Comparison of ENCODE assay signal across 24 cellular contexts in the genomic region with DNA sequence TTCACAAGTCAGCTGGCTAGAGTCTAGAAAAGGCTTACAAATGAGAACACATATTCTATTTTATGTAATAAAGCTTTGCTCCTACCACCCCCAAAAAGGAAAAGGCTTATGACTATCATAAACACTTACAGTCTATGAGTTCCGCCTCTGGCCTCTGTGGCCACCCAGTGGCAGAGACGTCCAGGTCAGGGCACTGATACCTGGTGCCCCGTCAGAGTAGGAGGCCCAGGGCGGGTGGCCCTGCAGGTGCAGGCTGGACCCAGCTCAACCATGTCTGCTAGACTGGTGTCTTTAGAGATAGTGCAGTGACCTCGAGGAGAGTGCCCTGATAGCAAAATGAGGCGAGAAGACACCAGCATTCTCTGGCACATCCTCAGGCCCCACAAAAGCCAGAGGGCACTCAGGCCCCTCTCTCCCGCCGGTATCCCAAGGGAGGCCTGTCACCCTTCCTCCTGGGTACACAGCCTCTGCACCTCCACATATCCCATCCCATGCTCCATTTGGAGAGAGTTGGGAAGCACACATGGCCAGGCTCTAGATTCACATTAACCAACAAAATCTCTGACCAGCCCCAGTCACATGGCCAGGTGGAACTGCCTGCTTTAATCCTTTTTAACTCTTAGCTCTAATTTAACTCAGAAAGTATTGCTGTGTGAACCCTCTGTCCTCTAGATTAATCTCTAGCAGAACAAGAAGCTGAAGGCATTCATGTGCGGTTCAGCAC. TPM values are rescaled to one million over a fixed set of nuclear protein-coding genes. Genes with fewer than 3 reads are reported as not detected.
A peak's percentile ranks its signal among the peaks of the same experiment; 100 is the strongest.
DNase-seq lines count a peak whose midpoint lies in the region; ATAC-seq and TF ChIP-seq lines count a peak whose summit lies in the region.
"Had no signal": no experiment of that assay in that cellular context is flagged by ENCODE, and none has a peak within 500 bp of the region (broad histone marks: within the 10 kb centered on the region; RNA-seq: fewer than 3 reads in every experiment).

No MANE protein-coding gene starts in this region.

- POLR2A ChIA-PET in activated naive CD8-positive, alpha-beta T cell treated with anti-CD3 and anti-CD28 coated beads, Interleukin-2, amount 10 ng/mL, durations not matched to agents 7 days and 5 days (lab: Charles Lee): no interaction called here

- ATAC-seq in activated naive CD8-positive, alpha-beta T cell treated with anti-CD3 and anti-CD28 coated beads, Interleukin-2, amount 10 ng/mL, durations not matched to agents 7 days and 5 days (ENCODE audit: low read depth): no peak
- no peak for ATAC-seq in activated naive CD8-positive, alpha-beta T cell treated with anti-CD3 and anti-CD28 coated beads, Interleukin-2, amount 50 U/mL, for 24 hours
- ATAC-seq in naive B cell (ENCODE audit: low read depth in 2 of 2) (no peak), GM18870 (IDR thresholded peaks at IDR 0.05; ENCODE audit: unreplicated experiment) (no peak), GM21576 (IDR thresholded peaks at IDR 0.05; ENCODE audit: unreplicated experiment) (no peak)
- ATAC-seq: GM23338 had no signal

- TF ChIP-seq CTCF in lower leg skin (IDR thresholded peaks at IDR 0.05): no peak

- H3K36me3 Mint-ChIP-seq in activated naive CD8-positive, alpha-beta T cell treated with anti-CD3 and anti-CD28 coated beads, Interleukin-2, amount 10 ng/mL, durations not matched to agents 7 days and 5 days: peaks cover 7% of the 10 kb centered on the region
- H3K36me3 Mint-ChIP-seq in activated naive CD8-positive, alpha-beta T cell treated with anti-CD3 and anti-CD28 coated beads, Interleukin-2, amount 50 U/mL, for 24 hours (ENCODE audit: low read depth): peaks cover 9% of the 10 kb centered on the region
- H3K36me3 Mint-ChIP-seq in naive B cell: peaks cover 0 to 8% of the 10 kb centered on the region in 2 donors

- no peak for DNase-seq in activated naive CD8-positive, alpha-beta T cell treated with anti-CD3 and anti-CD28 coated beads, Interleukin-2, amount 10 ng/mL, durations not matched to agents 7 days and 5 days
- no peak for DNase-seq in activated naive CD8-positive, alpha-beta T cell treated with anti-CD3 and anti-CD28 coated beads, Interleukin-2, amount 50 U/mL, for 24 hours
- no peak for DNase-seq in caudate nucleus (lab: John Stamatoyannopoulos, UW)
- DNase-seq in naive B cell: no peak
- DNase-seq in DMS114 treated with DMSO at 0.1 percent for 48 hours (lab: John Stamatoyannopoulos, UW; ENCODE audit: unreplicated experiment): no peak
- DNase-seq in lower leg skin (ENCODE audit: low spot score in 2 of 2): no peak
- DNase-seq: ACHN; Caco-2; CD4-positive, alpha-beta memory T cell; DMS 273 treated with DMSO at 0.1 percent for 48 hours; DND-41; MM.1S; NCI-H1092; NCI-H1436 treated with DMSO at 0.1 percent for 48 hours; NCI-H1930; NCI-H69; PC-9; RPMI8226; SHP77 had no signal

- intact Hi-C loops in lower leg skin (cut with DNase I; ENCODE audit: low total_unique reads): no loop called here

- H3K4me3 ChIP-seq in lower leg skin (ENCODE audit: low read depth, poor library complexity, severe bottlenecking): no peak overlapping the region
- H3K4me3 ChIP-seq: BLaER1 treated with 17β-estradiol and CSF1 and Interleukin-3, amounts not matched to agents 10 nM and 100 nM; GM23338; PC-9 had no signal

- 90 to 92% methylated on average over 9 of the region's 9 CpGs for WGBS in lower leg skin, 2 donors

- no peak overlapping the region for H3K4me3 Mint-ChIP-seq in activated naive CD8-positive, alpha-beta T cell treated with anti-CD3 and anti-CD28 coated beads, Interleukin-2, amount 10 ng/mL, durations not matched to agents 7 days and 5 days
- H3K4me3 Mint-ChIP-seq in activated naive CD8-positive, alpha-beta T cell treated with anti-CD3 and anti-CD28 coated beads, Interleukin-2, amount 50 U/mL, for 24 hours: no peak overlapping the region
- H3K4me3 Mint-ChIP-seq in naive B cell: no peak overlapping the region
- H3K4me3 Mint-ChIP-seq: CD4-positive, alpha-beta memory T cell; GM23338 had no signal

- no peak for TF ChIP-seq POLR2A in lower leg skin (IDR thresholded peaks at IDR 0.05)

- H3K27me3 Mint-ChIP-seq in activated naive CD8-positive, alpha-beta T cell treated with anti-CD3 and anti-CD28 coated beads, Interleukin-2, amount 10 ng/mL, durations not matched to agents 7 days and 5 days: no peaks in the 10 kb centered on the region
- no peaks in the 10 kb centered on the region for H3K27me3 Mint-ChIP-seq in activated naive CD8-positive, alpha-beta T cell treated with anti-CD3 and anti-CD28 coated beads, Interleukin-2, amount 50 U/mL, for 24 hours
- H3K27me3 Mint-ChIP-seq in naive B cell: no peaks in the 10 kb centered on the region
- H3K27me3 Mint-ChIP-seq: CD4-positive, alpha-beta memory T cell had no signal

- H3K4me1 Mint-ChIP-seq in activated naive CD8-positive, alpha-beta T cell treated with anti-CD3 and anti-CD28 coated beads, Interleukin-2, amount 10 ng/mL, durations not matched to agents 7 days and 5 days: peaks cover 1% of the 10 kb centered on the region
- peaks cover 22% of the 10 kb centered on the region for H3K4me1 Mint-ChIP-seq in activated naive CD8-positive, alpha-beta T cell treated with anti-CD3 and anti-CD28 coated beads, Interleukin-2, amount 50 U/mL, for 24 hours
- H3K4me1 Mint-ChIP-seq in naive B cell: peaks cover 31 to 51% (median 39%) of the 10 kb centered on the region in 3 donors
- H3K4me1 Mint-ChIP-seq: GM23338 had no signal

- H3K27ac Mint-ChIP-seq in activated naive CD8-positive, alpha-beta T cell treated with anti-CD3 and anti-CD28 coated beads, Interleukin-2, amount 10 ng/mL, durations not matched to agents 7 days and 5 days: peak overlapping the region; percentile 34
- H3K27ac Mint-ChIP-seq in activated naive CD8-positive, alpha-beta T cell treated with anti-CD3 and anti-CD28 coated beads, Interleukin-2, amount 50 U/mL, for 24 hours: no peak overlapping the region
- H3K27ac Mint-ChIP-seq in naive B cell: peak overlapping the region in 5 of 6 donors; percentile 31 to 91 (median 73)
- H3K27ac Mint-ChIP-seq: GM23338 had no signal

- no peaks in the 10 kb centered on the region for H3K9me3 Mint-ChIP-seq in activated naive CD8-positive, alpha-beta T cell treated with anti-CD3 and anti-CD28 coated beads, Interleukin-2, amount 10 ng/mL, durations not matched to agents 7 days and 5 days
- no peaks in the 10 kb centered on the region for H3K9me3 Mint-ChIP-seq in activated naive CD8-positive, alpha-beta T cell treated with anti-CD3 and anti-CD28 coated beads, Interleukin-2, amount 50 U/mL, for 24 hours
- H3K9me3 Mint-ChIP-seq in naive B cell: no peaks in the 10 kb centered on the region
- H3K9me3 Mint-ChIP-seq: CD4-positive, alpha-beta memory T cell; GM23338 had no signal

- peak overlapping the region; percentile 32 for H3K27ac ChIP-seq in caudate nucleus (ENCODE audit: low read depth, low read length)
- H3K27ac ChIP-seq: 22Rv1; BLaER1 treated with 17β-estradiol and CSF1 and Interleukin-3, amounts not matched to agents 10 nM and 100 nM; PC-9 had no signal

RNA-seq across cellular contexts. Expression of a gene that starts 27.3 kb away (rescaled TPM):
- not detected for total RNA-seq in activated naive CD8-positive, alpha-beta T cell treated with anti-CD3 and anti-CD28 coated beads, Interleukin-2, amount 10 ng/mL, durations not matched to agents 7 days and 5 days
- under 1 TPM in 4 of 6 donors, not detected in 2; 0.13 to 0.27 (median 0.24) TPM for polyA plus RNA-seq in naive B cell (ENCODE audit: low read depth in 6 of 6)
- total RNA-seq in lower leg skin: not detected
- total RNA-seq: CD4-positive, alpha-beta memory T cell; GM23338; PC-9 had no signal
- polyA plus RNA-seq: GM23338 had no signal
